ENCODE assay signal across 1 cellular context in the genomic region with DNA sequence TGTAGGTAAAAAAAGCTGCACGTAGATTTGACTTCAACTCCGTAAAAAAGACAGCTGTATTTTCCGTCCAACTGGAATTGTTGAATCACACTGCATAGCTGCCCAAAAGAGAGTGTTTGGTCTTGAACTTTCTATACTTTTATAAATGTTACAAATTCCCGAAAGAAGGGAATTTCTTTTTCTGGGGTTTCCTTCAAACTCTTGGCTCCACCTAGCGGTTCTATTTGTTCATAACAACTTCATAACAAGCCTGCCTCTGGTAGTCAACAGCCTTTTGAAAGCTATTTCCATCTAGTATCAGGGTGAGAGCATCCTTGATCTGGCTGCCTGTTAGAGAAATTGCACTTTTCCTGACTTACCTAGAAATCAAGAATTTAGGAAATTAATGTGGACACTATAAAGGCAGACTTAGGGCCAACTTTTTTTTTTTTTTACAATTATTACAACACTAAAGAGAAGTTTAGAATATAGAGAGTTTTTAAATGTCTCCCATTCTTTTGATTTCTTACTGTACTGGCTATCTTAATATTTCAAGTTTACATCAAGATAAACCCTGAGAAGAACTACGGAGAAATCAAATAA.
TF ChIP-seq lines count a peak whose summit lies in the region.

No MANE protein-coding gene starts in this region.

TF ChIP-seq in HepG2, 621 proteins besides CTCF, POLR2A, EP300 and RAD21 (continued from another document):
- TF ChIP-seq, protein P1, sequence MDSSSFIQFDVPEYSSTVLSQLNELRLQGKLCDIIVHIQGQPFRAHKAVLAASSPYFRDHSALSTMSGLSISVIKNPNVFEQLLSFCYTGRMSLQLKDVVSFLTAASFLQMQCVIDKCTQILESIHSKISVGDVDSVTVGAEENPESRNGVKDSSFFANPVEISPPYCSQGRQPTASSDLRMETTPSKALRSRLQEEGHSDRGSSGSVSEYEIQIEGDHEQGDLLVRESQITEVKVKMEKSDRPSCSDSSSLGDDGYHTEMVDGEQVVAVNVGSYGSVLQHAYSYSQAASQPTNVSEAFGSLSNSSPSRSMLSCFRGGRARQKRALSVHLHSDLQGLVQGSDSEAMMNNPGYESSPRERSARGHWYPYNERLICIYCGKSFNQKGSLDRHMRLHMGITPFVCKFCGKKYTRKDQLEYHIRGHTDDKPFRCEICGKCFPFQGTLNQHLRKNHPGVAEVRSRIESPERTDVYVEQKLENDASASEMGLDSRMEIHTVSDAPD (CRISPR knock-in tag; IDR thresholded peaks at IDR 0.05) = no peak
- no peak for TF ChIP-seq ZNF546 (CRISPR knock-in tag; conservative IDR thresholded peaks at IDR 0.05)
- no peak for TF ChIP-seq MAF1 (CRISPR knock-in tag; IDR thresholded peaks at IDR 0.05; ENCODE audit: borderline replicate concordance)
- TF ChIP-seq KLF6 (CRISPR knock-in tag; IDR thresholded peaks at IDR 0.05) = no peak
- TF ChIP-seq, protein P2, sequence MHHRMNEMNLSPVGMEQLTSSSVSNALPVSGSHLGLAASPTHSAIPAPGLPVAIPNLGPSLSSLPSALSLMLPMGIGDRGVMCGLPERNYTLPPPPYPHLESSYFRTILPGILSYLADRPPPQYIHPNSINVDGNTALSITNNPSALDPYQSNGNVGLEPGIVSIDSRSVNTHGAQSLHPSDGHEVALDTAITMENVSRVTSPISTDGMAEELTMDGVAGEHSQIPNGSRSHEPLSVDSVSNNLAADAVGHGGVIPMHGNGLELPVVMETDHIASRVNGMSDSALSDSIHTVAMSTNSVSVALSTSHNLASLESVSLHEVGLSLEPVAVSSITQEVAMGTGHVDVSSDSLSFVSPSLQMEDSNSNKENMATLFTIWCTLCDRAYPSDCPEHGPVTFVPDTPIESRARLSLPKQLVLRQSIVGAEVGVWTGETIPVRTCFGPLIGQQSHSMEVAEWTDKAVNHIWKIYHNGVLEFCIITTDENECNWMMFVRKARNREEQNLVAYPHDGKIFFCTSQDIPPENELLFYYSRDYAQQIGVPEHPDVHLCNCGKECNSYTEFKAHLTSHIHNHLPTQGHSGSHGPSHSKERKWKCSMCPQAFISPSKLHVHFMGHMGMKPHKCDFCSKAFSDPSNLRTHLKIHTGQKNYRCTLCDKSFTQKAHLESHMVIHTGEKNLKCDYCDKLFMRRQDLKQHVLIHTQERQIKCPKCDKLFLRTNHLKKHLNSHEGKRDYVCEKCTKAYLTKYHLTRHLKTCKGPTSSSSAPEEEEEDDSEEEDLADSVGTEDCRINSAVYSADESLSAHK (CRISPR knock-in tag; IDR thresholded peaks at IDR 0.05; ENCODE audit: borderline replicate concordance) = no peak
- no peak for TF ChIP-seq ZBTB14 (CRISPR knock-in tag; IDR thresholded peaks at IDR 0.05)
- TF ChIP-seq, protein P3, sequence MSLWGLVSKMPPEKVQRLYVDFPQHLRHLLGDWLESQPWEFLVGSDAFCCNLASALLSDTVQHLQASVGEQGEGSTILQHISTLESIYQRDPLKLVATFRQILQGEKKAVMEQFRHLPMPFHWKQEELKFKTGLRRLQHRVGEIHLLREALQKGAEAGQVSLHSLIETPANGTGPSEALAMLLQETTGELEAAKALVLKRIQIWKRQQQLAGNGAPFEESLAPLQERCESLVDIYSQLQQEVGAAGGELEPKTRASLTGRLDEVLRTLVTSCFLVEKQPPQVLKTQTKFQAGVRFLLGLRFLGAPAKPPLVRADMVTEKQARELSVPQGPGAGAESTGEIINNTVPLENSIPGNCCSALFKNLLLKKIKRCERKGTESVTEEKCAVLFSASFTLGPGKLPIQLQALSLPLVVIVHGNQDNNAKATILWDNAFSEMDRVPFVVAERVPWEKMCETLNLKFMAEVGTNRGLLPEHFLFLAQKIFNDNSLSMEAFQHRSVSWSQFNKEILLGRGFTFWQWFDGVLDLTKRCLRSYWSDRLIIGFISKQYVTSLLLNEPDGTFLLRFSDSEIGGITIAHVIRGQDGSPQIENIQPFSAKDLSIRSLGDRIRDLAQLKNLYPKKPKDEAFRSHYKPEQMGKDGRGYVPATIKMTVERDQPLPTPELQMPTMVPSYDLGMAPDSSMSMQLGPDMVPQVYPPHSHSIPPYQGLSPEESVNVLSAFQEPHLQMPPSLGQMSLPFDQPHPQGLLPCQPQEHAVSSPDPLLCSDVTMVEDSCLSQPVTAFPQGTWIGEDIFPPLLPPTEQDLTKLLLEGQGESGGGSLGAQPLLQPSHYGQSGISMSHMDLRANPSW (CRISPR knock-in tag; IDR thresholded peaks at IDR 0.05; ENCODE audit: borderline replicate concordance) = no peak
- no peak for TF ChIP-seq ZBTB44 (CRISPR knock-in tag; IDR thresholded peaks at IDR 0.05)
- no peak for TF ChIP-seq ERF (CRISPR knock-in tag; IDR thresholded peaks at IDR 0.05)
- TF ChIP-seq ARID2 (CRISPR knock-in tag; IDR thresholded peaks at IDR 0.05; ENCODE audit: borderline replicate concordance) = no peak
- TF ChIP-seq PHF20 (CRISPR knock-in tag; IDR thresholded peaks at IDR 0.05) = no peak
